31 cellular contexts compared by ENCODE assay signal in genomic region chr18:71249791-71250190, GRCh38.
"Had no signal": no experiment of that assay in that cellular context is flagged by ENCODE, and none has a peak within 500 bp of the region (broad histone marks: within the 10 kb centered on the region; RNA-seq: fewer than 3 reads in every experiment).

No MANE protein-coding gene starts in this region.

- H3K4me3 ChIP-seq: adrenal gland, body of pancreas, esophagus squamous epithelium, gastrocnemius medialis, heart left ventricle had no signal

- H3K4me1 ChIP-seq: adrenal gland, body of pancreas, esophagus squamous epithelium, foreskin keratinocyte, gastrocnemius medialis, heart left ventricle had no signal

- H3K9me3 ChIP-seq: adrenal gland, body of pancreas, gastrocnemius medialis had no signal

- H3K27ac ChIP-seq: adrenal gland, body of pancreas, epithelial cell of prostate, esophagus squamous epithelium, foreskin keratinocyte, gastrocnemius medialis, heart left ventricle had no signal

- FAIRE-seq: colon had no signal

- DNase-seq: activated CD4-positive, alpha-beta memory T cell treated with anti-CD3 and anti-CD28 coated beads for 36 hours; activated CD4-positive, alpha-beta T cell treated with anti-CD3 and anti-CD28 coated beads for 36 hours; activated CD4-positive, alpha-beta T cell treated with anti-CD3 and anti-CD28 coated beads, Interleukin-2, amount 10 ng/mL, durations not matched to agents 24 days and 14 days; activated CD4-positive, CD25-positive, alpha-beta regulatory T cell; activated CD4-positive, CD25-positive, alpha-beta regulatory T cell treated with anti-CD3 and anti-CD28 coated beads, Interleukin-2, amount 50 U/mL, for 72 hours; activated CD8-positive, alpha-beta memory T cell treated with anti-CD3 and anti-CD28 coated beads, Interleukin-2, amount 10 ng/mL, durations not matched to agents 7 days and 5 days; activated CD8-positive, alpha-beta memory T cell treated with anti-CD3 and anti-CD28 coated beads, Interleukin-2, amount 50 U/mL, for 4 hours; activated CD8-positive, alpha-beta T cell treated with anti-CD3 and anti-CD28 coated beads, Interleukin-2, amount 10 ng/mL, durations not matched to agents 7 days and 5 days; activated effector memory CD4-positive, alpha-beta T cell treated with anti-CD3 and anti-CD28 coated beads, Interleukin-2, amount 50 U/mL, for 16 hours; activated naive CD4-positive, alpha-beta T cell treated with anti-CD3 and anti-CD28 coated beads for 36 hours; activated naive CD8-positive, alpha-beta T cell treated with anti-CD3 and anti-CD28 coated beads for 36 hours; activated naive CD8-positive, alpha-beta T cell treated with anti-CD3 and anti-CD28 coated beads, Interleukin-2, amount 50 U/mL, for 24 hours; activated T-cell treated with anti-CD3 and anti-CD28 coated beads, Interleukin-2, amount 50 U/mL, for 1 hour; activated T-cell treated with anti-CD3 and anti-CD28 coated beads, Interleukin-2, amount 50 U/mL, for 48 hours; adrenal gland; amygdala; aorta; body of pancreas; caudate nucleus; cortex of kidney; effector CD4-positive, alpha-beta T cell; effector memory CD8-positive, alpha-beta T cell; esophagus squamous epithelium; foreskin keratinocyte; gastrocnemius medialis; glutamatergic neuron; heart left ventricle; T-helper 1 cell; T-helper 17 cell had no signal

- H3K27me3 ChIP-seq: adrenal gland, body of pancreas, esophagus squamous epithelium, foreskin keratinocyte, gastrocnemius medialis, heart left ventricle had no signal

- H3K36me3 ChIP-seq: adrenal gland, esophagus squamous epithelium, gastrocnemius medialis, heart left ventricle had no signal
